In genomic region chr1:204377800-204378608, GRCh38 we compare ENCODE assay signal across 2 cellular contexts.
TF ChIP-seq lines count a peak whose summit lies in the region.

No MANE protein-coding gene starts in this region.

TF ChIP-seq in A549, 52 proteins besides CTCF, POLR2A, EP300 and RAD21:
- TF ChIP-seq MYC (IDR thresholded peaks at IDR 0.05; ENCODE audit: borderline replicate concordance, low read length) (0 out of 2 replicates have a peak, but pooled peaks have one; percentile 2), MAX (IDR thresholded peaks at IDR 0.05) (peak; percentile 28; the same call in 1 of the 2 replicates), MAFK (IDR thresholded peaks at IDR 0.05; ENCODE audit: partially characterized antibody) (no peak), ZFP36 (IDR thresholded peaks at IDR 0.05; ENCODE audit: borderline replicate concordance, partially characterized antibody) (peak; percentile 96), ZSCAN20 (CRISPR knock-in tag; IDR thresholded peaks at IDR 0.05) (no peak)
TF ChIP-seq in A549: peak in this region for 3.

TF ChIP-seq in H1, 55 proteins besides CTCF, POLR2A, EP300 and RAD21:
- TF ChIP-seq TBP (IDR thresholded peaks at IDR 0.05; ENCODE audit: low read depth, low read length) (peak; percentile 54), POU5F1 (IDR thresholded peaks at IDR 0.05; ENCODE audit: low read depth, low read length) (no peak), PHF8 (conservative IDR thresholded peaks at IDR 0.05; ENCODE audit: low read depth, low read length) (peak; percentile 22; the same call in 1 of the 2 replicates), SAP30 (IDR thresholded peaks at IDR 0.05; ENCODE audit: insufficient read depth, insufficient replicate concordance, low read length) (no peak), HDAC6 (IDR thresholded peaks at IDR 0.05; ENCODE audit: low read depth, low read length) (no peak), SP4 (IDR thresholded peaks at IDR 0.05; ENCODE audit: low read length) (no peak), SIRT6 (IDR thresholded peaks at IDR 0.05; ENCODE audit: low read length) (no peak), E2F6 (IDR thresholded peaks at IDR 0.05) (peak; percentile 7), EZH2 (IDR thresholded peaks at IDR 0.05; ENCODE audit: low read depth, low read length, severe bottlenecking) (peak; percentile 63), TAF1 (IDR thresholded peaks at IDR 0.05; ENCODE audit: low read depth, low read length) (0 out of 2 replicates have a peak, but pooled peaks have one; percentile 59), ATF3 (IDR thresholded peaks at IDR 0.05; ENCODE audit: insufficient read depth, low read depth, low read length) (no peak), MAX (IDR thresholded peaks at IDR 0.05) (0 out of 2 replicates have a peak, but pooled peaks have one; percentile 29), RNF2 (IDR thresholded peaks at IDR 0.05; ENCODE audit: borderline replicate concordance, low read depth, low read length, missing control alignments, poor library complexity, severe bottlenecking) (peak; percentile 48), CBX5 (IDR thresholded peaks at IDR 0.05; ENCODE audit: low read depth, low read length) (no peak), USF2 (IDR thresholded peaks at IDR 0.05; ENCODE audit: low read length) (no peak), SUZ12 (IDR thresholded peaks at IDR 0.05; ENCODE audit: low read length) (peak; percentile 78; the same call in 1 of the 2 replicates), RBBP5 (IDR thresholded peaks at IDR 0.05; ENCODE audit: borderline replicate concordance, low read depth, low read length) (peak; percentile 70; the same call in 1 of the 2 replicates), GABPA (IDR thresholded peaks at IDR 0.05; ENCODE audit: borderline replicate concordance, insufficient read depth, low read length) (peak; percentile 29; the same call in 1 of the 2 replicates), SRF (IDR thresholded peaks at IDR 0.05; ENCODE audit: low read depth, low read length) (no peak), ASH2L (IDR thresholded peaks at IDR 0.05; ENCODE audit: low read length) (peak; percentile 64), KDM4A (IDR thresholded peaks at IDR 0.05; ENCODE audit: low read depth, low read length, severe bottlenecking) (peak; percentile 86)
